19 cellular contexts compared by ENCODE assay signal in genomic region chr6:134954272-134954990, GRCh38.
"Had no signal": no experiment of that assay in that cellular context is flagged by ENCODE, and none has a peak within 500 bp of the region (broad histone marks: within the 10 kb centered on the region; RNA-seq: fewer than 3 reads in every experiment).

No MANE protein-coding gene starts in this region.

- H3K27ac ChIP-seq: gastrocnemius medialis, testis, upper lobe of left lung had no signal

- H3K9me3 ChIP-seq: gastrocnemius medialis, testis had no signal

- ATAC-seq: activated CD8-positive, alpha-beta T cell treated with anti-CD3 and anti-CD28 coated beads, Interleukin-2, amount 10 ng/mL, durations not matched to agents 7 days and 5 days; gastrocnemius medialis had no signal

- H3K27me3 ChIP-seq: dorsolateral prefrontal cortex, gastrocnemius medialis, testis, upper lobe of left lung had no signal

- H3K4me1 ChIP-seq: gastrocnemius medialis, testis, upper lobe of left lung had no signal

- DNase-seq: activated CD4-positive, alpha-beta T cell treated with anti-CD3 and anti-CD28 coated beads, Interleukin-2, amount 10 ng/mL, durations not matched to agents 7 days and 5 days; activated CD4-positive, CD25-positive, alpha-beta regulatory T cell; activated CD8-positive, alpha-beta T cell treated with anti-CD3 and anti-CD28 coated beads, Interleukin-2, amount 10 ng/mL, durations not matched to agents 7 days and 5 days; activated naive CD4-positive, alpha-beta T cell treated with anti-CD3 and anti-CD28 coated beads for 36 hours; activated T-cell treated with anti-CD3 and anti-CD28 coated beads, Interleukin-2, amount 50 U/mL, for 24 hours; caudate nucleus; dorsolateral prefrontal cortex; erythroblast; gastrocnemius medialis; head of caudate nucleus; mesenchymal stem cell; occipital lobe; retina; stimulated activated CD4-positive, alpha-beta T cell treated with anti-CD3 and anti-CD28 coated beads, Interleukin-4, amount 100 ng/mL, for 1 hour; T-helper 1 cell; T-helper 9 cell; testis; upper lobe of left lung had no signal

- FAIRE-seq: colon had no signal

- H3K36me3 ChIP-seq: upper lobe of left lung had no signal

- H3K4me3 ChIP-seq: dorsolateral prefrontal cortex, gastrocnemius medialis, testis, upper lobe of left lung had no signal
